Comparison of ENCODE assay signal across 1 cellular context in the genomic region with DNA sequence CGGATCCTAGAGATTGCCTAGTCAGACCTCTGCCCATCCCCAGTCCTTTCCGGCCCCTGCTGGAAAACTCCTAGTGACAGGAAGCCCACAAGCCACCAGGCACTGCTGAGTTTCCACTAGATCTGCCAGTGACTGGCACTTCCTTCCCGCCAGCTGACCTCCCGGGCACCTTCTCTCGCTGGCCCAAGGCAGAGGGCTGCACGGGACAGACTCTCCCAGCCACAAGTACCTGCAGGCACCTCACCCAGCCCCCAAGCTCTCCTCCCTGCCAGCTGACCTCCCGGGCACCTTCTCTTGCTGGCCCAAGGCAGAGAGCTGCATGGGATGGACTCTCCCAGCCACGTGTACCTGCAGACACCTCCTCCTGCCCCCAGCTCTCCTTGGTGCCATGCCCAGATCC.
TF ChIP-seq lines count a peak whose summit lies in the region.

No MANE protein-coding gene starts in this region.

TF ChIP-seq in GM23338, 12 proteins besides CTCF, POLR2A, EP300 and RAD21 (continued from another document):
- TF ChIP-seq STAT1 (IDR thresholded peaks at IDR 0.05; ENCODE audit: unreplicated experiment) (no peak), EZH2phosphoT487 (IDR thresholded peaks at IDR 0.05; ENCODE audit: unreplicated experiment) (no peak)
- TF ChIP-seq, protein P1, sequence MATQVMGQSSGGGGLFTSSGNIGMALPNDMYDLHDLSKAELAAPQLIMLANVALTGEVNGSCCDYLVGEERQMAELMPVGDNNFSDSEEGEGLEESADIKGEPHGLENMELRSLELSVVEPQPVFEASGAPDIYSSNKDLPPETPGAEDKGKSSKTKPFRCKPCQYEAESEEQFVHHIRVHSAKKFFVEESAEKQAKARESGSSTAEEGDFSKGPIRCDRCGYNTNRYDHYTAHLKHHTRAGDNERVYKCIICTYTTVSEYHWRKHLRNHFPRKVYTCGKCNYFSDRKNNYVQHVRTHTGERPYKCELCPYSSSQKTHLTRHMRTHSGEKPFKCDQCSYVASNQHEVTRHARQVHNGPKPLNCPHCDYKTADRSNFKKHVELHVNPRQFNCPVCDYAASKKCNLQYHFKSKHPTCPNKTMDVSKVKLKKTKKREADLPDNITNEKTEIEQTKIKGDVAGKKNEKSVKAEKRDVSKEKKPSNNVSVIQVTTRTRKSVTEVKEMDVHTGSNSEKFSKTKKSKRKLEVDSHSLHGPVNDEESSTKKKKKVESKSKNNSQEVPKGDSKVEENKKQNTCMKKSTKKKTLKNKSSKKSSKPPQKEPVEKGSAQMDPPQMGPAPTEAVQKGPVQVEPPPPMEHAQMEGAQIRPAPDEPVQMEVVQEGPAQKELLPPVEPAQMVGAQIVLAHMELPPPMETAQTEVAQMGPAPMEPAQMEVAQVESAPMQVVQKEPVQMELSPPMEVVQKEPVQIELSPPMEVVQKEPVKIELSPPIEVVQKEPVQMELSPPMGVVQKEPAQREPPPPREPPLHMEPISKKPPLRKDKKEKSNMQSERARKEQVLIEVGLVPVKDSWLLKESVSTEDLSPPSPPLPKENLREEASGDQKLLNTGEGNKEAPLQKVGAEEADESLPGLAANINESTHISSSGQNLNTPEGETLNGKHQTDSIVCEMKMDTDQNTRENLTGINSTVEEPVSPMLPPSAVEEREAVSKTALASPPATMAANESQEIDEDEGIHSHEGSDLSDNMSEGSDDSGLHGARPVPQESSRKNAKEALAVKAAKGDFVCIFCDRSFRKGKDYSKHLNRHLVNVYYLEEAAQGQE (IDR thresholded peaks at IDR 0.05; ENCODE audit: unreplicated experiment), result no peak
